8 cellular contexts compared by ENCODE assay signal in genomic region chr20:1893721-1894470, GRCh38. TPM values are rescaled to one million over a fixed set of nuclear protein-coding genes. Genes with fewer than 3 reads are reported as not detected.
DNase-seq lines count a peak whose midpoint lies in the region; ATAC-seq and TF ChIP-seq lines count a peak whose summit lies in the region.

No MANE protein-coding gene starts in this region.

- no peaks in the 10 kb centered on the region for H3K36me3 ChIP-seq in upper lobe of right lung

- intact Hi-C loops in upper lobe of right lung (cut with DNase I) = no loop called here

- peaks cover 61% of the 10 kb centered on the region for H3K27me3 Mint-ChIP-seq in activated T-cell treated with anti-CD3 and anti-CD28 coated beads, Interleukin-2, amount 50 U/mL, for 72 hours (ENCODE audit: low read depth)
- H3K27me3 Mint-ChIP-seq in chondrocyte (ENCODE audit: low read depth) = no peaks in the 10 kb centered on the region

- no peak for TF ChIP-seq CTCF in chondrocyte (IDR thresholded peaks at IDR 0.05)
- TF ChIP-seq CTCF in upper lobe of right lung (IDR thresholded peaks at IDR 0.05) = peak; percentile 10

- H3K9me3 ChIP-seq in upper lobe of right lung = no peaks in the 10 kb centered on the region

- H3K4me3 ChIP-seq in upper lobe of right lung = peak overlapping the region; percentile 68

- H3K27ac Mint-ChIP-seq in activated T-cell treated with anti-CD3 and anti-CD28 coated beads, Interleukin-2, amount 50 U/mL, for 72 hours = no peak overlapping the region
- no peak overlapping the region for H3K27ac Mint-ChIP-seq in chondrocyte (ENCODE audit: unreplicated experiment)

- H3K27me3 ChIP-seq in upper lobe of right lung = peaks cover 11% of the 10 kb centered on the region

- peaks cover 15% of the 10 kb centered on the region for H3K4me1 ChIP-seq in upper lobe of right lung

- H3K4me3 Mint-ChIP-seq in activated T-cell treated with anti-CD3 and anti-CD28 coated beads, Interleukin-2, amount 50 U/mL, for 72 hours = peak overlapping the region; percentile 10 to 43
- peak overlapping the region; percentile 75 for H3K4me3 Mint-ChIP-seq in chondrocyte (ENCODE audit: unreplicated experiment)

- no peaks in the 10 kb centered on the region for H3K9me3 Mint-ChIP-seq in activated T-cell treated with anti-CD3 and anti-CD28 coated beads, Interleukin-2, amount 50 U/mL, for 72 hours
- H3K9me3 Mint-ChIP-seq in chondrocyte (ENCODE audit: low read depth) = no peaks in the 10 kb centered on the region

- peak overlapping the region; percentile 79 for H3K27ac ChIP-seq in upper lobe of right lung

- H3K36me3 Mint-ChIP-seq in activated T-cell treated with anti-CD3 and anti-CD28 coated beads, Interleukin-2, amount 50 U/mL, for 72 hours (ENCODE audit: insufficient read depth in 2 of 2) = no peaks in the 10 kb centered on the region
- no peaks in the 10 kb centered on the region for H3K36me3 Mint-ChIP-seq in chondrocyte (ENCODE audit: low read depth)

- H3K4me1 Mint-ChIP-seq in activated T-cell treated with anti-CD3 and anti-CD28 coated beads, Interleukin-2, amount 50 U/mL, for 72 hours (ENCODE audit: low read depth) = peaks cover 5% of the 10 kb centered on the region
- H3K4me1 Mint-ChIP-seq in chondrocyte (ENCODE audit: low read depth) = peaks cover 38% of the 10 kb centered on the region

- DNase-seq in activated T-cell treated with anti-CD3 and anti-CD28 coated beads, Interleukin-2, amount 50 U/mL, for 72 hours = no peak
- DNase-seq in activated T-cell treated with anti-CD3 and anti-CD28 coated beads for 4 hours = no peak
- no peak for DNase-seq in chondrocyte (ENCODE audit: low spot score)
- peak; percentile 92 for DNase-seq in mesenteric fat pad (ENCODE audit: low spot score)
- peak; percentile 83 for DNase-seq in upper lobe of right lung
- no peak for DNase-seq in cortex of kidney (lab: John Stamatoyannopoulos, UW)
- no peak for DNase-seq in middle frontal gyrus (ENCODE audit: extremely low spot score, low spot score)

- no peak for ATAC-seq in activated T-cell treated with anti-CD3 and anti-CD28 coated beads, Interleukin-2, amount 50 U/mL, for 72 hours (replicated peaks in 1 of 2)
- ATAC-seq in upper lobe of right lung (peak; percentile 68), HG02763 (IDR thresholded peaks at IDR 0.05; ENCODE audit: unreplicated experiment) (no peak)

RNA-seq across cellular contexts. Expression of gene SIRPA, which starts 1.3 kb away (rescaled TPM):
- total RNA-seq in activated T-cell treated with anti-CD3 and anti-CD28 coated beads, Interleukin-2, amount 50 U/mL, for 72 hours = under 1 TPM; 0.05 to 0.22 TPM
- total RNA-seq in chondrocyte (16.2 to 25.6 TPM (median 24.9 TPM) in 3 replicates), mesenteric fat pad (100 TPM), upper lobe of right lung (93.8 TPM)

Comparison
In these comparisons a context has a peak if more than half of its experiments do, and no peak if none do; other contexts are left out.
1. DNase-seq: peak in mesenteric fat pad (single experiment) and upper lobe of right lung (single experiment); none in activated T-cell treated with anti-CD3 and anti-CD28 coated beads, Interleukin-2, amount 50 U/mL, for 72 hours (0 of 2), activated T-cell treated with anti-CD3 and anti-CD28 coated beads for 4 hours (single experiment), chondrocyte (single experiment), cortex of kidney (single experiment) and middle frontal gyrus (single experiment).
2. RNA of gene SIRPA, which starts 1.3 kb away (total RNA-seq): 100 TPM in mesenteric fat pad (single experiment), 93.8 TPM in upper lobe of right lung (single experiment) and 16.2 to 25.6 TPM in chondrocyte; 0.05 to 0.22 TPM in activated T-cell treated with anti-CD3 and anti-CD28 coated beads, Interleukin-2, amount 50 U/mL, for 72 hours; every median in the first group is over 10 times any median in the second.